ENCODE assay signal across 15 cellular contexts in genomic region chr2:36387258-36387916, GRCh38. TPM values are rescaled to one million over a fixed set of nuclear protein-coding genes. Genes with fewer than 3 reads are reported as not detected.
DNase-seq lines count a peak whose midpoint lies in the region; ATAC-seq and TF ChIP-seq lines count a peak whose summit lies in the region.
"Had no signal": no experiment of that assay in that cellular context is flagged by ENCODE, and none has a peak within 500 bp of the region (broad histone marks: within the 10 kb centered on the region; RNA-seq: fewer than 3 reads in every experiment).

No MANE protein-coding gene starts in this region.

- H3K4me2 ChIP-seq in osteoblast (ENCODE audit: insufficient read depth, low read length): peak overlapping the region; percentile 41

- H2AFZ ChIP-seq in osteoblast (ENCODE audit: low read length): no peak overlapping the region

- peaks cover 49% of the 10 kb centered on the region for H4K20me1 ChIP-seq in osteoblast (ENCODE audit: insufficient read depth, low read length)

- H3K27ac ChIP-seq in osteoblast (ENCODE audit: low read depth, low read length): peak overlapping the region; percentile 36
- no peak overlapping the region for H3K27ac ChIP-seq in CD8-positive, alpha-beta T cell (ENCODE audit: low read depth, low read length)
- H3K27ac ChIP-seq: VCaP had no signal

- POLR2A ChIA-PET in WTC11 (lab: Charles Lee): no interaction called here
- POLR2A ChIA-PET in CD8-positive, alpha-beta T cell (lab: Charles Lee): no interaction called here

- H3K4me1 Mint-ChIP-seq in WTC11: peaks cover 70% of the 10 kb centered on the region
- H3K4me1 Mint-ChIP-seq in CD8-positive, alpha-beta T cell (ENCODE audit: low read depth): peaks cover 7% of the 10 kb centered on the region

- ATAC-seq in GM18517 (IDR thresholded peaks at IDR 0.05; ENCODE audit: unreplicated experiment) (peak; percentile 46), HG02884 (IDR thresholded peaks at IDR 0.05; ENCODE audit: unreplicated experiment) (peak; percentile 75), WTC11 (no peak), GM18870 (IDR thresholded peaks at IDR 0.05; ENCODE audit: unreplicated experiment) (no peak)
- no peak for ATAC-seq in CD8-positive, alpha-beta T cell
- ATAC-seq: mucosa of descending colon had no signal

- H3K36me3 ChIP-seq in osteoblast (ENCODE audit: insufficient read depth, low read length): peaks cover 50% of the 10 kb centered on the region
- H3K36me3 ChIP-seq in CD8-positive, alpha-beta T cell (ENCODE audit: insufficient read depth, low read length): no peaks in the 10 kb centered on the region

- H3K9me3 ChIP-seq in osteoblast (ENCODE audit: low read depth, low read length): no peaks in the 10 kb centered on the region
- H3K9me3 ChIP-seq in CD8-positive, alpha-beta T cell (ENCODE audit: low read length): no peaks in the 10 kb centered on the region
- H3K9me3 ChIP-seq: mucosa of descending colon, testis had no signal

- H3K36me3 Mint-ChIP-seq in WTC11: peaks cover 3% of the 10 kb centered on the region; the same call in 1 of the 2 replicates
- H3K36me3 Mint-ChIP-seq in CD8-positive, alpha-beta T cell: no peaks in the 10 kb centered on the region

- no peak overlapping the region for H3K4me3 ChIP-seq in osteoblast (ENCODE audit: insufficient read depth, low read length)
- H3K4me3 ChIP-seq in CD8-positive, alpha-beta T cell (ENCODE audit: low read depth, low read length): no peak overlapping the region
- H3K4me3 ChIP-seq: mucosa of descending colon, testis had no signal

- peaks cover 99% of the 10 kb centered on the region for H3K79me2 ChIP-seq in osteoblast (ENCODE audit: insufficient read depth, low read length)

- H3K4me1 ChIP-seq in osteoblast (ENCODE audit: insufficient read depth, low read length): peaks cover 52% of the 10 kb centered on the region
- H3K4me1 ChIP-seq in CD8-positive, alpha-beta T cell (ENCODE audit: insufficient read depth, low read length): no peaks in the 10 kb centered on the region

- intact Hi-C loops in CD8-positive, alpha-beta T cell (cut with DNase I, micrococcal nuclease): no loop called here

- H3K9me3 Mint-ChIP-seq in WTC11: no peaks in the 10 kb centered on the region
- H3K9me3 Mint-ChIP-seq in CD8-positive, alpha-beta T cell: no peaks in the 10 kb centered on the region

- H3K27me3 ChIP-seq in osteoblast (ENCODE audit: insufficient read depth, low read length): no peaks in the 10 kb centered on the region
- no peaks in the 10 kb centered on the region for H3K27me3 ChIP-seq in CD8-positive, alpha-beta T cell (ENCODE audit: insufficient read depth, low read length)
- H3K27me3 ChIP-seq: testis had no signal

- TF ChIP-seq CTCF in WTC11 (IDR thresholded peaks at IDR 0.05) (no peak), osteoblast (IDR thresholded peaks at IDR 0.05; ENCODE audit: extremely low read depth, low read depth, low read length) (no peak)
- TF ChIP-seq CTCF in CD8-positive, alpha-beta T cell (IDR thresholded peaks at IDR 0.05): no peak

- H3K27ac Mint-ChIP-seq in WTC11: peak overlapping the region; percentile 63; the same call in 1 of the 2 replicates
- no peak overlapping the region for H3K27ac Mint-ChIP-seq in CD8-positive, alpha-beta T cell

- CTCF ChIA-PET in WTC11 (lab: Charles Lee): interaction anchor here (1.4 to 2.9 kb wide), 2 partner anchors 11 to 20 kb away, joined by 3 to 12 read pairs; no protein-coding TSS in a partner anchor
- CTCF ChIA-PET in CD8-positive, alpha-beta T cell (lab: Charles Lee): no interaction called here

- DNase-seq in WTC11 (ENCODE audit: low spot score) (no peak), osteoblast (ENCODE audit: insufficient read length, low spot score, missing footprints) (no peak), NCI-H1105 treated with DMSO at 0.1 percent for 48 hours (lab: John Stamatoyannopoulos, UW) (no peak), NCI-H345 (lab: John Stamatoyannopoulos, UW) (no peak)
- no peak for DNase-seq in CD8-positive, alpha-beta T cell
- DNase-seq: DMS 273 treated with DMSO at 0.1 percent for 48 hours, erythroblast, mucosa of descending colon, NCI-H2227 treated with DMSO at 0.1 percent for 48 hours, SHP77, testis had no signal

- no peak overlapping the region for H3K4me3 Mint-ChIP-seq in WTC11
- no peak overlapping the region for H3K4me3 Mint-ChIP-seq in CD8-positive, alpha-beta T cell

- no peaks in the 10 kb centered on the region for H3K27me3 Mint-ChIP-seq in WTC11 (ENCODE audit: low read depth)
- H3K27me3 Mint-ChIP-seq in CD8-positive, alpha-beta T cell (ENCODE audit: low read depth): no peaks in the 10 kb centered on the region

TF ChIP-seq in WTC11, 78 proteins besides CTCF, POLR2A, EP300 and RAD21:
- TF ChIP-seq ATF3 (CRISPR knock-in tag; conservative IDR thresholded peaks at IDR 0.05): no peak

RNA-seq across cellular contexts. Expression of gene CRIM1, which starts 31.8 kb away (rescaled TPM):
- total RNA-seq in WTC11 (2021) (24.1 to 25.1 TPM (median 24.3 TPM) in 3 replicates), osteoblast (321 and 362 TPM in 2 replicates)
- total RNA-seq in CD8-positive, alpha-beta T cell: 1 to 10 TPM; 4.3 to 5.3 TPM

Comparison
In these comparisons a context has a peak if more than half of its experiments do, and no peak if none do; other contexts are left out.
1. ATAC-seq: peak in GM18517 (single experiment) and HG02884 (single experiment); none in WTC11 (single experiment), GM18870 (single experiment) and CD8-positive, alpha-beta T cell (single experiment).
2. RNA of gene CRIM1, which starts 31.8 kb away (total RNA-seq): 321 to 362 TPM in osteoblast; 24.1 to 25.1 TPM in WTC11 and 4.3 to 5.3 TPM in CD8-positive, alpha-beta T cell; every median in the first group is over 10 times any median in the second.